1 cellular context compared by ENCODE assay signal in genomic region chr1:25699501-25700089, GRCh38.
TF ChIP-seq lines count a peak whose summit lies in the region.

No MANE protein-coding gene starts in this region.

TF ChIP-seq in H1, 55 proteins besides CTCF, POLR2A, EP300 and RAD21:
- TF ChIP-seq YY1 (IDR thresholded peaks at IDR 0.05; ENCODE audit: low read depth, low read length) (no peak), GABPA (IDR thresholded peaks at IDR 0.05; ENCODE audit: borderline replicate concordance, insufficient read depth, low read length) (no peak), JUN (IDR thresholded peaks at IDR 0.05; ENCODE audit: low read depth, low read length) (no peak), BRCA1 (IDR thresholded peaks at IDR 0.05; ENCODE audit: low read depth, low read length) (no peak), RBBP5 (IDR thresholded peaks at IDR 0.05; ENCODE audit: borderline replicate concordance, low read depth, low read length) (no peak), TBP (IDR thresholded peaks at IDR 0.05; ENCODE audit: low read depth, low read length) (no peak)
